Comparison of ENCODE assay signal across 12 cellular contexts in the genomic region with DNA sequence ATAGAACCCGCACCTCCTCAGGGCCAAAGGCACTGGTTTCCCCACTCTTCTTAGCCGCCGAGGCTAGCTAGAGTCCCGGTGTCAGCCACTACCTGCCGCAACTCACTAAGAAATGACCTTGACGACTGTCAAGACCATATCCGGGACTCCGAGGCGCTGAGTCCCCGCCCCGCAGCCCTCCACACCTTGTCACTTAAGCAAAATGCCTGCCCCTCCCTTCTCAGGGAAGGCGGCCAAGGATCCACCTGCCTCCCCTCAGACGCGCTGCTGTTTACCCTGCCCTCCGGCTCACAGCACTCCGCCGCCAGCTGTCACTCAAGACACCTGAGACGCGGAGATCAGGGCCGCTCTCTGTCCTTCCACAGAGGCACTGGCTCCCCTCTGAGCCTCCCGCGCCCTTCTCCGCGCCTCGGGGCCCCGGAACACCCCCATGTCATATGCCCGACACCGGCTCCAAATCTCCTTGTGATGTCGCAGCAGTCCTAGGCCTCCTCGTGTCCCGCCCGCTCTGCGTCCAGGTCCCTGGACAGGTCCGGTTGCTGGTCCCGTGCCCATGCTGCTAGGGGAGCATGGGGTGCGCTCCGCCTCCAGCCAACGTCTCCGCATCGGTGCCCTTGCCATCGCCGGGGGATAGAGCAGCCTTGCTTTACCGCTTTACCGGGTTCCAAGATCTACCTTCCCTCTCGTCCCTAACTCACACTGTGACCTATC. TPM values are rescaled to one million over a fixed set of nuclear protein-coding genes. Genes with fewer than 3 reads are reported as not detected.
A peak's percentile ranks its signal among the peaks of the same experiment; 100 is the strongest.
DNase-seq lines count a peak whose midpoint lies in the region; ATAC-seq, FAIRE-seq and TF ChIP-seq lines count a peak whose summit lies in the region.
"Had no signal": no experiment of that assay in that cellular context is flagged by ENCODE, and none has a peak within 500 bp of the region (broad histone marks: within the 10 kb centered on the region; RNA-seq: fewer than 3 reads in every experiment).

No MANE protein-coding gene starts in this region.

- H3K4me3 ChIP-seq in heart right ventricle = peak overlapping the region in 2 of 10 donors; percentile 17 to 20
- H3K4me3 ChIP-seq in PC-3 (ENCODE audit: low read length) = no peak overlapping the region
- peak overlapping the region in 1 of 2 donors; percentile 45 for H3K4me3 ChIP-seq in kidney (ENCODE audit: low read length in 2 of 2)
- peak overlapping the region in 1 of 4 donors; percentile 35 for H3K4me3 ChIP-seq in transverse colon

- BruUV-seq in PC-3 (replicated peaks; lab: Mats Ljungman, UMichigan) = no TSS peak

- FAIRE-seq in kidney (lab: Jason Lieb, UNC) = no peak
- FAIRE-seq: GM18507 had no signal

- no peak overlapping the region for H3K27ac ChIP-seq in heart right ventricle
- no peak overlapping the region for H3K27ac ChIP-seq in PC-3 (ENCODE audit: low read length)
- H3K27ac ChIP-seq in kidney (ENCODE audit: low read depth in 2 of 2, low read length in 2 of 2) = no peak overlapping the region
- H3K27ac ChIP-seq in transverse colon = no peak overlapping the region

- POLR2A ChIA-PET in PC-3 (lab: Charles Lee; ENCODE audit: unreplicated experiment) = no interaction called here

- 0 out of 2 replicates have a peak overlapping the region, but pooled peaks have one; percentile 10 for H3K4me2 ChIP-seq in PC-3 (ENCODE audit: low read length)

- TF ChIP-seq CTCF in heart right ventricle (IDR thresholded peaks at IDR 0.05) (no peak), PC-3 (conservative IDR thresholded peaks at IDR 0.05; ENCODE audit: low read depth, low read length) (0 out of 2 replicates have a peak, but pooled peaks have one; percentile 13), kidney (IDR thresholded peaks at IDR 0.05; ENCODE audit: borderline replicate concordance, extremely low read depth, insufficient read depth) (no peak), transverse colon (IDR thresholded peaks at IDR 0.05) (no peak)

- no peaks in the 10 kb centered on the region for H3F3A ChIP-seq in PC-3 (ENCODE audit: low read length, unreplicated experiment)

- no peaks in the 10 kb centered on the region for H3K79me2 ChIP-seq in PC-3 (ENCODE audit: low read length)

- no peaks in the 10 kb centered on the region for H4K20me1 ChIP-seq in PC-3 (ENCODE audit: low read length)

- in situ Hi-C loops in transverse colon (cut with MboI; ENCODE audit: low pct_ligation_motif_present in 1 of 4, low pct_unique_long_range_greater_than_20kb in 1 of 4, low sequenced_read_pairs in 3 of 4) = no loop called here

- H2AFZ ChIP-seq in PC-3 (ENCODE audit: low read length) = 0 out of 2 replicates have a peak overlapping the region, but pooled peaks have one; percentile 34

- no peak overlapping the region for H3K9ac ChIP-seq in PC-3 (ENCODE audit: low read length)
- H3K9ac ChIP-seq in kidney (ENCODE audit: low read length in 2 of 2) = no peak overlapping the region

- no peaks in the 10 kb centered on the region for H3K36me3 ChIP-seq in heart right ventricle
- H3K36me3 ChIP-seq in PC-3 (ENCODE audit: low read depth, low read length) = no peaks in the 10 kb centered on the region
- no peaks in the 10 kb centered on the region for H3K36me3 ChIP-seq in kidney (ENCODE audit: control insufficient read depth in 1 of 2, insufficient read depth in 2 of 2, low read length in 2 of 2)
- no peaks in the 10 kb centered on the region for H3K36me3 ChIP-seq in transverse colon

- DNase-seq in Right ventricle myocardium inferior (ENCODE audit: missing footprints) = peak; percentile 60
- DNase-seq in heart right ventricle = no peak
- no peak for DNase-seq in PC-3
- DNase-seq in kidney = peak; percentile 72
- peak; percentile 55 for DNase-seq in transverse colon
- DNase-seq in GM19240 (ENCODE audit: insufficient read length, low spot score) = no peak
- DNase-seq: activated CD4-positive, alpha-beta T cell treated with anti-CD3 and anti-CD28 coated beads, Interleukin-2, amount 50 U/mL, for 1 hour; left ventricle myocardium superior; stimulated activated CD4-positive, alpha-beta T cell treated with anti-CD3 and anti-CD28 coated beads, Interleukin-4, amount 100 ng/mL, for 1 hour had no signal

- no peak for TF ChIP-seq EP300 in transverse colon (IDR thresholded peaks at IDR 0.05; ENCODE audit: low read depth)

- H3K4me1 ChIP-seq in heart right ventricle (peaks cover 0 to 7% (median 0%) of the 10 kb centered on the region in 9 donors), PC-3 (ENCODE audit: insufficient read depth, low read length) (no peaks in the 10 kb centered on the region), kidney (ENCODE audit: control insufficient read depth in 1 of 2, insufficient read depth in 1 of 2, low read depth in 1 of 2, low read length in 2 of 2) (peaks cover 0 to 3% of the 10 kb centered on the region in 2 donors), transverse colon (peaks cover 0 to 11% (median 7%) of the 10 kb centered on the region in 4 donors)

- CTCF ChIA-PET in PC-3 (lab: Charles Lee) = no interaction called here

- H3K27me3 ChIP-seq in heart right ventricle (peaks cover 12 to 49% (median 41%) of the 10 kb centered on the region in 7 donors), PC-3 (ENCODE audit: low read length) (peaks cover 22% of the 10 kb centered on the region), transverse colon (peaks cover 35% of the 10 kb centered on the region)

- no peak for ATAC-seq in Right ventricle myocardium inferior
- no peak for ATAC-seq in heart right ventricle
- ATAC-seq in PC-3 = no peak; the same call in 1 of the 2 replicates
- no peak for ATAC-seq in GM18498 (IDR thresholded peaks at IDR 0.05; ENCODE audit: unreplicated experiment)
- ATAC-seq in HG03280 (IDR thresholded peaks at IDR 0.05; ENCODE audit: unreplicated experiment) = no peak
- ATAC-seq: left ventricle myocardium superior had no signal

- intact Hi-C loops in Right ventricle myocardium inferior (cut with DNase I) = no loop called here
- intact Hi-C loops in heart right ventricle (cut with DNase I) = no loop called here
- intact Hi-C loops in PC-3 (cut with micrococcal nuclease) = loop anchor here (5.0 kb wide), 1 partner anchor 894 kb away; no protein-coding TSS in a partner anchor
- intact Hi-C loops in kidney (cut with DNase I) = no loop called here
- intact Hi-C loops in transverse colon (cut with DNase I; ENCODE audit: low total_unique reads) = no loop called here

- 1% methylated on average over 45 of the region's 45 CpGs for WGBS in heart right ventricle, 2 donors
- 2 to 8% methylated on average over 11 to 42 of the region's 45 CpGs for WGBS in transverse colon (ENCODE audit: low coverage in 1 of 2), 2 donors

- no peak for TF ChIP-seq POLR2A in transverse colon (IDR thresholded peaks at IDR 0.05)

- H3K9me2 ChIP-seq in PC-3 (replicated peaks; ENCODE audit: low read length) = no peaks in the 10 kb centered on the region

- no peaks in the 10 kb centered on the region for H3K9me3 ChIP-seq in heart right ventricle
- no peaks in the 10 kb centered on the region for H3K9me3 ChIP-seq in PC-3 (ENCODE audit: low read length)
- no peaks in the 10 kb centered on the region for H3K9me3 ChIP-seq in kidney (ENCODE audit: control insufficient read depth in 1 of 2, low read length in 2 of 2)
- H3K9me3 ChIP-seq in transverse colon = no peaks in the 10 kb centered on the region

RNA-seq across cellular contexts. Expression of a gene that starts 32.5 kb away (rescaled TPM):
- not detected for total RNA-seq in Right ventricle myocardium inferior
- under 1 TPM in 1 of 10 donors, not detected in 9; 0.35 TPM for total RNA-seq in heart right ventricle
- polyA plus RNA-seq in heart right ventricle = under 1 TPM in 1 of 2 donors, not detected in 1; 0.06 TPM
- not detected in 2 replicates for total RNA-seq in PC-3 (2014; rRNA removed)
- total RNA-seq in kidney = 8.8 TPM
- polyA plus RNA-seq in kidney (ENCODE audit: insufficient read depth, low read depth, low replicate concordance) = 19.4 TPM
- not detected for total RNA-seq in transverse colon
- total RNA-seq: left ventricle myocardium superior had no signal

Comparison
In these comparisons a context has a peak if more than half of its experiments do, and no peak if none do; other contexts are left out.
1. DNase-seq: peak in Right ventricle myocardium inferior (single experiment), kidney (single experiment) and transverse colon (single experiment); none in heart right ventricle (0 of 2), PC-3 (single experiment) and GM19240 (single experiment).